30 cellular contexts compared by ENCODE assay signal in genomic region chr10:103641326-103641725, GRCh38.
DNase-seq lines count a peak whose midpoint lies in the region; ATAC-seq and TF ChIP-seq lines count a peak whose summit lies in the region.
"Had no signal": no experiment of that assay in that cellular context is flagged by ENCODE, and none has a peak within 500 bp of the region (broad histone marks: within the 10 kb centered on the region; RNA-seq: fewer than 3 reads in every experiment).

No MANE protein-coding gene starts in this region.

- CTCF ChIA-PET in IMR-90 (lab: Yijun Ruan, JAX) = no interaction called here

- TF ChIP-seq POLR2A in IMR-90 (IDR thresholded peaks at IDR 0.05; ENCODE audit: low read depth, low read length) (no peak), gastroesophageal sphincter (IDR thresholded peaks at IDR 0.05) (no peak), stomach (IDR thresholded peaks at IDR 0.05) (no peak)

- H4K91ac ChIP-seq in IMR-90 (ENCODE audit: insufficient read depth, low read depth, low read length) = no peak overlapping the region

- DNase-seq in IMR-90 (no peak), stomach (no peak), activated T-cell treated with anti-CD3 and anti-CD28 coated beads for 4 hours (no peak), NCI-H2227 treated with DMSO at 0.1 percent for 48 hours (lab: John Stamatoyannopoulos, UW) (no peak)
- DNase-seq in activated CD4-positive, alpha-beta T cell treated with anti-CD3 and anti-CD28 coated beads for 4 hours = no peak
- DNase-seq: activated CD4-positive, alpha-beta T cell treated with anti-CD3 and anti-CD28 coated beads for 1 hour; activated CD8-positive, alpha-beta memory T cell treated with anti-CD3 and anti-CD28 coated beads, Interleukin-2, amount 50 U/mL, for 48 hours; activated CD8-positive, alpha-beta T cell treated with anti-CD3 and anti-CD28 coated beads for 36 hours; activated naive CD4-positive, alpha-beta T cell treated with anti-CD3 and anti-CD28 coated beads, Interleukin-2, amount 10 ng/mL, durations not matched to agents 7 days and 5 days; amniotic stem cell; colonic mucosa; DMS53; effector memory CD4-positive, alpha-beta T cell; foreskin fibroblast; MM.1S; NCI-H1105 treated with DMSO at 0.1 percent for 48 hours; NCI-H2029; NCI-H526 treated with DMSO at 0.1 percent for 48 hours; PC-9; stimulated activated naive CD8-positive, alpha-beta T cell treated with anti-CD3 and anti-CD28 coated beads, Interleukin-15, Interleukin-2, amounts not matched to agents 100 U/mL and 50 U/mL, for 24 hours; T-helper 2 cell; thyroid gland had no signal

- no peak for ATAC-seq in IMR-90 (ENCODE audit: low read depth)
- no peak for ATAC-seq in gastroesophageal sphincter
- ATAC-seq: activated CD8-positive, alpha-beta T cell treated with anti-CD3 and anti-CD28 coated beads for 36 hours; activated T-helper 17 cell treated with anti-CD3 and anti-CD28 coated beads, Interleukin-2, amount 50 U/mL, for 72 hours; natural killer cell treated with Interleukin-12 subunit alpha and Interleukin-12 subunit beta and Interleukin-15 and Interleukin-18, amount 100 ng/mL, for 72 hours; SK-N-SH treated with all-trans-retinoic acid at 6 μM for 48 hours; stimulated activated naive CD8-positive, alpha-beta T cell treated with anti-CD3 and anti-CD28 coated beads, Interleukin-15, Interleukin-2, amounts not matched to agents 100 U/mL and 50 U/mL, for 24 hours had no signal

- in situ Hi-C loops in IMR-90 (cut with MboI; ENCODE audit: low sequenced_read_pairs) = no loop called here

- no peak overlapping the region for H4K5ac ChIP-seq in IMR-90 (ENCODE audit: low read depth, low read length)

- H2AK5ac ChIP-seq in IMR-90 (ENCODE audit: low read depth, low read length) = peak overlapping the region; percentile 31

- POLR2A ChIA-PET in IMR-90 (lab: Charles Lee; ENCODE audit: unreplicated experiment) = no interaction called here

- no peaks in the 10 kb centered on the region for H3K27me3 Mint-ChIP-seq in brain
- H3K27me3 Mint-ChIP-seq: activated CD8-positive, alpha-beta T cell treated with anti-CD3 and anti-CD28 coated beads for 36 hours; activated naive CD4-positive, alpha-beta T cell treated with anti-CD3 and anti-CD28 coated beads, Interleukin-2, amount 10 ng/mL, durations not matched to agents 7 days and 5 days; activated T-helper 17 cell treated with anti-CD3 and anti-CD28 coated beads, Interleukin-2, amount 50 U/mL, for 72 hours; natural killer cell treated with Interleukin-12 subunit alpha and Interleukin-12 subunit beta and Interleukin-15 and Interleukin-18, amount 100 ng/mL, for 72 hours had no signal

- H4K20me1 ChIP-seq in IMR-90 (ENCODE audit: insufficient read depth, low read length) = peaks cover 61% of the 10 kb centered on the region

- H3K18ac ChIP-seq in IMR-90 (ENCODE audit: low read depth, low read length) = no peak overlapping the region

- intact Hi-C loops in IMR-90 (cut with micrococcal nuclease) = no loop called here
- intact Hi-C loops in stomach (cut with DNase I; ENCODE audit: low total_unique reads) = no loop called here

- H2AFZ ChIP-seq in IMR-90 (replicated peaks; ENCODE audit: low read length, poor library complexity) = no peak overlapping the region
- H2AFZ ChIP-seq: PC-9 had no signal

- no peak overlapping the region for H3K4me2 ChIP-seq in IMR-90 (ENCODE audit: low read depth, low read length)
- H3K4me2 ChIP-seq: PC-9 had no signal

- H3K27ac ChIP-seq in IMR-90 (ENCODE audit: insufficient read depth, low read length) (no peak overlapping the region), gastroesophageal sphincter (peak overlapping the region in 3 of 4 donors; percentile 10 to 88 (median 70)), stomach (peak overlapping the region in 3 of 5 donors; percentile 23 to 77 (median 55))
- H3K27ac ChIP-seq: colonic mucosa, PC-9, thyroid gland had no signal

- no peak overlapping the region for H3K4ac ChIP-seq in IMR-90 (ENCODE audit: low read depth, low read length)

- H2BK120ac ChIP-seq in IMR-90 (ENCODE audit: low read depth, low read length) = no peak overlapping the region

- no peak overlapping the region for H3K14ac ChIP-seq in IMR-90 (replicated peaks; ENCODE audit: low read depth, low read length)

- H3K4me1 Mint-ChIP-seq in brain = peaks cover 71% of the 10 kb centered on the region
- H3K4me1 Mint-ChIP-seq: activated naive CD4-positive, alpha-beta T cell treated with anti-CD3 and anti-CD28 coated beads, Interleukin-2, amount 10 ng/mL, durations not matched to agents 7 days and 5 days; activated T-helper 17 cell treated with anti-CD3 and anti-CD28 coated beads, Interleukin-2, amount 50 U/mL, for 72 hours had no signal

- no TSS peak for BruUV-seq in IMR-90 (replicated peaks; lab: Mats Ljungman, UMichigan)

- H3K4me1 ChIP-seq in IMR-90 (ENCODE audit: control insufficient read depth, insufficient read depth, low read length) = peaks cover 37% of the 10 kb centered on the region
- peaks cover 8 to 100% (median 38%) of the 10 kb centered on the region in 3 donors for H3K4me1 ChIP-seq in gastroesophageal sphincter
- peaks cover 22 to 78% (median 54%) of the 10 kb centered on the region in 4 donors for H3K4me1 ChIP-seq in stomach

- H2AK9ac ChIP-seq in IMR-90 (replicated peaks; ENCODE audit: low read depth, low read length, poor library complexity) = peak overlapping the region; percentile 35

- peak overlapping the region in 4 of 5 experiments; percentile 65 to 92 (median 84) for H3K27ac Mint-ChIP-seq in brain
- H3K27ac Mint-ChIP-seq: activated CD8-positive, alpha-beta T cell treated with anti-CD3 and anti-CD28 coated beads for 36 hours; activated naive CD4-positive, alpha-beta T cell treated with anti-CD3 and anti-CD28 coated beads, Interleukin-2, amount 10 ng/mL, durations not matched to agents 7 days and 5 days; activated T-helper 17 cell treated with anti-CD3 and anti-CD28 coated beads, Interleukin-2, amount 50 U/mL, for 72 hours; natural killer cell treated with Interleukin-12 subunit alpha and Interleukin-12 subunit beta and Interleukin-15 and Interleukin-18, amount 100 ng/mL, for 72 hours had no signal

- H2BK20ac ChIP-seq in IMR-90 (ENCODE audit: low read depth, low read length) = no peak overlapping the region

- H3K9me1 ChIP-seq in IMR-90 (ENCODE audit: insufficient read depth, low read length) = peaks cover 64% of the 10 kb centered on the region

- no peak overlapping the region for H3K23ac ChIP-seq in IMR-90 (ENCODE audit: low read depth, low read length)

- no peak overlapping the region for H4K8ac ChIP-seq in IMR-90 (ENCODE audit: low read depth in 2 of 2, low read length in 2 of 2)

- TF ChIP-seq EP300 in gastroesophageal sphincter (IDR thresholded peaks at IDR 0.05) (no peak), stomach (IDR thresholded peaks at IDR 0.05) (no peak)

- H3K36me3 Mint-ChIP-seq in brain = peaks cover 18% of the 10 kb centered on the region
- H3K36me3 Mint-ChIP-seq: activated naive CD4-positive, alpha-beta T cell treated with anti-CD3 and anti-CD28 coated beads, Interleukin-2, amount 10 ng/mL, durations not matched to agents 7 days and 5 days; natural killer cell treated with Interleukin-12 subunit alpha and Interleukin-12 subunit beta and Interleukin-15 and Interleukin-18, amount 100 ng/mL, for 72 hours had no signal

- no peak for TF ChIP-seq CTCF in IMR-90 (conservative IDR thresholded peaks at IDR 0.05; ENCODE audit: low read depth, low read length)
- TF ChIP-seq CTCF in brain (conservative IDR thresholded peaks at IDR 0.05) = no peak
- TF ChIP-seq CTCF in gastroesophageal sphincter (IDR thresholded peaks at IDR 0.05) = no peak
- TF ChIP-seq CTCF in stomach (IDR thresholded peaks at IDR 0.05) = no peak

- H3K27me3 ChIP-seq in IMR-90 (ENCODE audit: control insufficient read depth, insufficient read depth, low read length) = no peaks in the 10 kb centered on the region
- no peaks in the 10 kb centered on the region for H3K27me3 ChIP-seq in gastroesophageal sphincter
- H3K27me3 ChIP-seq in stomach = no peaks in the 10 kb centered on the region
- H3K27me3 ChIP-seq: colonic mucosa, heart left ventricle, thyroid gland had no signal

- TF ChIP-seq RAD21 in IMR-90 (IDR thresholded peaks at IDR 0.05; ENCODE audit: low read length) = no peak

- H3K79me1 ChIP-seq in IMR-90 (ENCODE audit: low read depth in 1 of 2, low read length in 2 of 2) = peaks cover 58 to 92% of the 10 kb centered on the region in 2 experiments

- no peak overlapping the region for H3K9ac ChIP-seq in IMR-90 (ENCODE audit: low read depth, low read length)

- no peak overlapping the region for H2BK5ac ChIP-seq in IMR-90 (ENCODE audit: low read depth, low read length, poor library complexity, severe bottlenecking)

- H3K4me3 Mint-ChIP-seq in brain = peak overlapping the region in 2 of 5 experiments; percentile 5 to 18
- H3K4me3 Mint-ChIP-seq: activated CD8-positive, alpha-beta T cell treated with anti-CD3 and anti-CD28 coated beads for 36 hours; activated naive CD4-positive, alpha-beta T cell treated with anti-CD3 and anti-CD28 coated beads, Interleukin-2, amount 10 ng/mL, durations not matched to agents 7 days and 5 days; activated T-helper 17 cell treated with anti-CD3 and anti-CD28 coated beads, Interleukin-2, amount 50 U/mL, for 72 hours; natural killer cell treated with Interleukin-12 subunit alpha and Interleukin-12 subunit beta and Interleukin-15 and Interleukin-18, amount 100 ng/mL, for 72 hours had no signal

- H3K9me3 Mint-ChIP-seq in brain = no peaks in the 10 kb centered on the region
- H3K9me3 Mint-ChIP-seq: activated CD8-positive, alpha-beta T cell treated with anti-CD3 and anti-CD28 coated beads for 36 hours; activated naive CD4-positive, alpha-beta T cell treated with anti-CD3 and anti-CD28 coated beads, Interleukin-2, amount 10 ng/mL, durations not matched to agents 7 days and 5 days; activated T-helper 17 cell treated with anti-CD3 and anti-CD28 coated beads, Interleukin-2, amount 50 U/mL, for 72 hours; natural killer cell treated with Interleukin-12 subunit alpha and Interleukin-12 subunit beta and Interleukin-15 and Interleukin-18, amount 100 ng/mL, for 72 hours had no signal

- dilution Hi-C loops in IMR-90 (cut with HindIII; ENCODE audit: low sequenced_read_pairs, unreplicated experiment) = no loop called here

- H3K9me3 ChIP-seq in IMR-90 (ENCODE audit: control insufficient read depth, insufficient read depth, low read length) = no peaks in the 10 kb centered on the region
- H3K9me3 ChIP-seq in gastroesophageal sphincter = no peaks in the 10 kb centered on the region
- H3K9me3 ChIP-seq in stomach = no peaks in the 10 kb centered on the region
- H3K9me3 ChIP-seq: colonic mucosa, heart left ventricle, thyroid gland had no signal

- H3K36me3 ChIP-seq in IMR-90 (ENCODE audit: control insufficient read depth, insufficient read depth, low read length) (peaks cover 15% of the 10 kb centered on the region), gastroesophageal sphincter (peaks cover 0 to 11% of the 10 kb centered on the region in 2 donors), stomach (peaks cover 0 to 5% (median 2%) of the 10 kb centered on the region in 4 donors)
- H3K36me3 ChIP-seq: colonic mucosa, thyroid gland had no signal

- H3K56ac ChIP-seq in IMR-90 (ENCODE audit: extremely low read depth, insufficient read depth, low read length) = no peak overlapping the region

- no CpG with 5 or more reads among the region's 4 CpGs for WGBS in IMR-90 (ENCODE audit: extremely low coverage in 2 of 2, insufficient read length in 1 of 2), 2 experiments
- 89% methylated on average over 1 of the region's 4 CpGs; no CpG with 5 or more reads in 1 of the 2 donors for WGBS in gastroesophageal sphincter (ENCODE audit: low coverage in 1 of 2), 2 donors
- 72 to 88% (median 81%) methylated on average over 4 of the region's 4 CpGs for WGBS in stomach, 5 donors

- H2BK15ac ChIP-seq in IMR-90 (ENCODE audit: low read depth, low read length) = no peak overlapping the region

- no peak overlapping the region for H3K4me3 ChIP-seq in IMR-90 (ENCODE audit: insufficient read depth, low read depth, low read length)
- H3K4me3 ChIP-seq in gastroesophageal sphincter = no peak overlapping the region
- no peak overlapping the region for H3K4me3 ChIP-seq in stomach
- H3K4me3 ChIP-seq: colonic mucosa, heart left ventricle, lung, PC-9, skin epidermis, thyroid gland had no signal
